Comparison of ENCODE assay signal across 1 cellular context in the genomic region with DNA sequence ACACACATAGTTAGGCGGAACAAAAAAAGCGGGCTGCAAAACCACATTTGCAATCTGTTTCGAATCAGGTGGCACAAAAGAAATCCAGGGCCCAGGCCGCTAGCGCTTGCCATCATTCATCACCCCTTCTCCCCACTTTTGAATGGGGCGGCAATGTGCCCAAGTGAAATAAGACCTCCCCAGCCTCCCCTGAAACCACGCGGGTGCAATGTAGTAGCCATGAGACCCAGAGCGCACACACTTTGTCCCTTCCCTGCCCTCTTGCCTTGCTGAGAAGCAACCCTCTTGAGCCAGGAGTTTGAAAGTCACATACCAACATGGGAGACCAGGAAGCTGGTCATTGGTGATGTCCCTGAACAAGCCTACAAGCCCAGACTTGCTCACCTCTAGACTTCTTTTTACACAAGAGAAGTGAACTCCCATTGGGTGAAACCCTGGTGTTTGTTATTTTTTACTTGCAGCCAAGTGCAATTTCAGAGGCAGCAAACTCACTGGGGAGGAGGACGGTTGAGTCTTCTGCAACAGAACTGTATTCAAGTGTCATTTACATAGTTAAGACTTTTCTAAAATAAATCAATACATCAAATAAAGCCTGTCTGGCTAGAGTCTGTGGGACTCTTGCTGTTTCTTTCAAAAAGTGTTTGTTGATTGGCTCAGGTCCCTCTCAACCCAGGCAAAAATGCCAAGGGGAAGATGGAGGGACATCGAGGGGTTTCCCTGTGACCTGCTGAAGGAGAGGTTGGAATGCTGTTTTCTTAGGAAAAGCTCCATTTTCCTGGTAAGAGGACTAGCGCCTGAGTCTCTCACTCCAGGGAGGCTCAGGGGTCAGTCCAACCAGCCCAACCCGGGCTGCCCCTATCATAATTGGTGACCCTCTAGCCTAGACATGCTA.
TF ChIP-seq lines count a peak whose summit lies in the region.

No MANE protein-coding gene starts in this region.

TF ChIP-seq in HEK293, 187 proteins besides CTCF, POLR2A, EP300 and RAD21 (continued from another document):
- TF ChIP-seq ZNF704 (tag by site-specific recombination; IDR thresholded peaks at IDR 0.05) (no peak), ZNF155 (tag by site-specific recombination; IDR thresholded peaks at IDR 0.05) (no peak), ZNF211 (tag by site-specific recombination; IDR thresholded peaks at IDR 0.05; ENCODE audit: low read depth) (no peak), ZNF626 (tag by site-specific recombination; IDR thresholded peaks at IDR 0.05) (no peak), TRIM28 (IDR thresholded peaks at IDR 0.05; ENCODE audit: borderline replicate concordance, low read length) (peak; percentile 62; the same call in 1 of the 2 replicates), ZNF248 (tag by site-specific recombination; IDR thresholded peaks at IDR 0.05) (no peak), ZNF391 (tag by site-specific recombination; IDR thresholded peaks at IDR 0.05; ENCODE audit: borderline replicate concordance, low read depth) (no peak), ZEB2 (tag by site-specific recombination; IDR thresholded peaks at IDR 0.05) (no peak), ZSCAN23 (tag by site-specific recombination; IDR thresholded peaks at IDR 0.05) (no peak), OSR2 (tag by site-specific recombination; IDR thresholded peaks at IDR 0.05) (0 out of 2 replicates have a peak, but pooled peaks have one; percentile 15), ZNF837 (tag by site-specific recombination; IDR thresholded peaks at IDR 0.05) (no peak), ZNF133 (tag by site-specific recombination; IDR thresholded peaks at IDR 0.05) (no peak)
- TF ChIP-seq, protein P1, sequence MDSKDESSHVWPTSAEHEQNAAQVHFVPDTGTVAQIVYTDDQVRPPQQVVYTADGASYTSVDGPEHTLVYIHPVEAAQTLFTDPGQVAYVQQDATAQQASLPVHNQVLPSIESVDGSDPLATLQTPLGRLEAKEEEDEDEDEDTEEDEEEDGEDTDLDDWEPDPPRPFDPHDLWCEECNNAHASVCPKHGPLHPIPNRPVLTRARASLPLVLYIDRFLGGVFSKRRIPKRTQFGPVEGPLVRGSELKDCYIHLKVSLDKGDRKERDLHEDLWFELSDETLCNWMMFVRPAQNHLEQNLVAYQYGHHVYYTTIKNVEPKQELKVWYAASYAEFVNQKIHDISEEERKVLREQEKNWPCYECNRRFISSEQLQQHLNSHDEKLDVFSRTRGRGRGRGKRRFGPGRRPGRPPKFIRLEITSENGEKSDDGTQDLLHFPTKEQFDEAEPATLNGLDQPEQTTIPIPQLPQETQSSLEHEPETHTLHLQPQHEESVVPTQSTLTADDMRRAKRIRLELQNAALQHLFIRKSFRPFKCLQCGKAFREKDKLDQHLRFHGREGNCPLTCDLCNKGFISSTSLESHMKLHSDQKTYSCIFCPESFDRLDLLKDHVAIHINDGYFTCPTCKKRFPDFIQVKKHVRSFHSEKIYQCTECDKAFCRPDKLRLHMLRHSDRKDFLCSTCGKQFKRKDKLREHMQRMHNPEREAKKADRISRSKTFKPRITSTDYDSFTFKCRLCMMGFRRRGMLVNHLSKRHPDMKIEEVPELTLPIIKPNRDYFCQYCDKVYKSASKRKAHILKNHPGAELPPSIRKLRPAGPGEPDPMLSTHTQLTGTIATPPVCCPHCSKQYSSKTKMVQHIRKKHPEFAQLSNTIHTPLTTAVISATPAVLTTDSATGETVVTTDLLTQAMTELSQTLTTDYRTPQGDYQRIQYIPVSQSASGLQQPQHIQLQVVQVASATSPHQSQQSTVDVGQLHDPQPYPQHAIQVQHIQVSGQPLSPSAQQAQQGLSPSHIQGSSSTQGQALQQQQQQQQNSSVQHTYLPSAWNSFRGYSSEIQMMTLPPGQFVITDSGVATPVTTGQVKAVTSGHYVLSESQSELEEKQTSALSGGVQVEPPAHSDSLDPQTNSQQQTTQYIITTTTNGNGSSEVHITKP (tag by site-specific recombination; IDR thresholded peaks at IDR 0.05), result no peak
